2 cellular contexts compared by ENCODE assay signal in the genomic region with DNA sequence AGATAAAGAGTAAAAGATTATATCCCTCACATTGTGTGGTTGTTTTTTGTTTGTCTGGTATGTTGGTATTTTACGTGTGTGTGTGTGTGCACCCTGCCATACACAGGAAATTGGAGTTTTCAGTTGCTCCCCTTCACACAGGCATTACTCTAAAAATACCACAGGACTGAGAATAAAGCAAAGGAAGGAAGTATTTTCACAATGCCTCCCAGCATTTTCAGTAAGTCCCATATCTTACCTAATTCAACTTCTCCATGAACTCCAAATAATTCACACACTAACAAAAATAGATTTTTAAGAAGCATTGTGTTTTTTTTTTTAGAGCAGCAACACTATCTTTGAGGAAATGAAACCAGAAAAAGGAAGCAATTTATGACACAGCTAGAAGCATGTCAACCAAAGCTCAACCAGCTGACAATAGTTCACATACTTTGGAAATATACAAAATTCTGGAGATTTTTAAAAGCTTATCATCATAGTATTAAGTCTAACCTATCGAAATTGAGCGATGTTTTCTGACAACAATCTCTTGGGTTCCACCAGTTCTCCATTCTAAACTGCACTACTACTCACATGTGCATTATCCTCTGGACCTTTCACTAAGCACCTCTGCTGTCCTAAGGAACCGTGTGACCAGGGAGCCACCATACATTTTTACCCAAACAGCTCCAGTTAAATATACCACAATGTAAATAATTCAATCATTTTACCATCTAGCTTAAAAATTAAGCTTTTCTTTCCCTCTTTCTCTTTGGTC.
TF ChIP-seq lines count a peak whose summit lies in the region.

No MANE protein-coding gene starts in this region.

TF ChIP-seq in neural cell, 6 proteins besides CTCF, POLR2A, EP300 and RAD21 (continued from another document):
- no peak for TF ChIP-seq MXI1 (conservative IDR thresholded peaks at IDR 0.05; ENCODE audit: poor library complexity, severe bottlenecking)

TF ChIP-seq in GM23338, 12 proteins besides CTCF, POLR2A, EP300 and RAD21:
- TF ChIP-seq, protein P1, sequence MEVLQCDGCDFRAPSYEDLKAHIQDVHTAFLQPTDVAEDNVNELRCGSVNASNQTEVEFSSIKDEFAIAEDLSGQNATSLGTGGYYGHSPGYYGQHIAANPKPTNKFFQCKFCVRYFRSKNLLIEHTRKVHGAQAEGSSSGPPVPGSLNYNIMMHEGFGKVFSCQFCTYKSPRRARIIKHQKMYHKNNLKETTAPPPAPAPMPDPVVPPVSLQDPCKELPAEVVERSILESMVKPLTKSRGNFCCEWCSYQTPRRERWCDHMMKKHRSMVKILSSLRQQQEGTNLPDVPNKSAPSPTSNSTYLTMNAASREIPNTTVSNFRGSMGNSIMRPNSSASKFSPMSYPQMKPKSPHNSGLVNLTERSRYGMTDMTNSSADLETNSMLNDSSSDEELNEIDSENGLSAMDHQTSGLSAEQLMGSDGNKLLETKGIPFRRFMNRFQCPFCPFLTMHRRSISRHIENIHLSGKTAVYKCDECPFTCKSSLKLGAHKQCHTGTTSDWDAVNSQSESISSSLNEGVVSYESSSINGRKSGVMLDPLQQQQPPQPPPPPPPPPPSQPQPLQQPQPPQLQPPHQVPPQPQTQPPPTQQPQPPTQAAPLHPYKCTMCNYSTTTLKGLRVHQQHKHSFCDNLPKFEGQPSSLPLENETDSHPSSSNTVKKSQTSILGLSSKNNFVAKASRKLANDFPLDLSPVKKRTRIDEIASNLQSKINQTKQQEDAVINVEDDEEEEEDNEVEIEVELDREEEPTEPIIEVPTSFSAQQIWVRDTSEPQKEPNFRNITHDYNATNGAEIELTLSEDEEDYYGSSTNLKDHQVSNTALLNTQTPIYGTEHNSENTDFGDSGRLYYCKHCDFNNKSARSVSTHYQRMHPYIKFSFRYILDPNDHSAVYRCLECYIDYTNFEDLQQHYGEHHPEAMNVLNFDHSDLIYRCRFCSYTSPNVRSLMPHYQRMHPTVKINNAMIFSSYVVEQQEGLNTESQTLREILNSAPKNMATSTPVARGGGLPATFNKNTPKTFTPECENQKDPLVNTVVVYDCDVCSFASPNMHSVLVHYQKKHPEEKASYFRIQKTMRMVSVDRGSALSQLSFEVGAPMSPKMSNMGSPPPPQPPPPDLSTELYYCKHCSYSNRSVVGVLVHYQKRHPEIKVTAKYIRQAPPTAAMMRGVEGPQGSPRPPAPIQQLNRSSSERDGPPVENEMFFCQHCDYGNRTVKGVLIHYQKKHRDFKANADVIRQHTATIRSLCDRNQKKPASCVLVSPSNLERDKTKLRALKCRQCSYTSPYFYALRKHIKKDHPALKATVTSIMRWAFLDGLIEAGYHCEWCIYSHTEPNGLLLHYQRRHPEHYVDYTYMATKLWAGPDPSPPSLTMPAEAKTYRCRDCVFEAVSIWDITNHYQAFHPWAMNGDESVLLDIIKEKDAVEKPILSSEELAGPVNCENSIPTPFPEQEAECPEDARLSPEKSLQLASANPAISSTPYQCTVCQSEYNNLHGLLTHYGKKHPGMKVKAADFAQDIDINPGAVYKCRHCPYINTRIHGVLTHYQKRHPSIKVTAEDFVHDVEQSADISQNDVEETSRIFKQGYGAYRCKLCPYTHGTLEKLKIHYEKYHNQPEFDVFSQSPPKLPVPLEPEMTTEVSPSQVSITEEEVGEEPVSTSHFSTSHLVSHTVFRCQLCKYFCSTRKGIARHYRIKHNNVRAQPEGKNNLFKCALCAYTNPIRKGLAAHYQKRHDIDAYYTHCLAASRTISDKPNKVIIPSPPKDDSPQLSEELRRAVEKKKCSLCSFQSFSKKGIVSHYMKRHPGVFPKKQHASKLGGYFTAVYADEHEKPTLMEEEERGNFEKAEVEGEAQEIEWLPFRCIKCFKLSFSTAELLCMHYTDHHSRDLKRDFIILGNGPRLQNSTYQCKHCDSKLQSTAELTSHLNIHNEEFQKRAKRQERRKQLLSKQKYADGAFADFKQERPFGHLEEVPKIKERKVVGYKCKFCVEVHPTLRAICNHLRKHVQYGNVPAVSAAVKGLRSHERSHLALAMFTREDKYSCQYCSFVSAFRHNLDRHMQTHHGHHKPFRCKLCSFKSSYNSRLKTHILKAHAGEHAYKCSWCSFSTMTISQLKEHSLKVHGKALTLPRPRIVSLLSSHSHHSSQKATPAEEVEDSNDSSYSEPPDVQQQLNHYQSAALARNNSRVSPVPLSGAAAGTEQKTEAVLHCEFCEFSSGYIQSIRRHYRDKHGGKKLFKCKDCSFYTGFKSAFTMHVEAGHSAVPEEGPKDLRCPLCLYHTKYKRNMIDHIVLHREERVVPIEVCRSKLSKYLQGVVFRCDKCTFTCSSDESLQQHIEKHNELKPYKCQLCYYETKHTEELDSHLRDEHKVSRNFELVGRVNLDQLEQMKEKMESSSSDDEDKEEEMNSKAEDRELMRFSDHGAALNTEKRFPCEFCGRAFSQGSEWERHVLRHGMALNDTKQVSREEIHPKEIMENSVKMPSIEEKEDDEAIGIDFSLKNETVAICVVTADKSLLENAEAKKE (CRISPR knock-in tag; IDR thresholded peaks at IDR 0.05) = no peak
- TF ChIP-seq, protein P2, sequence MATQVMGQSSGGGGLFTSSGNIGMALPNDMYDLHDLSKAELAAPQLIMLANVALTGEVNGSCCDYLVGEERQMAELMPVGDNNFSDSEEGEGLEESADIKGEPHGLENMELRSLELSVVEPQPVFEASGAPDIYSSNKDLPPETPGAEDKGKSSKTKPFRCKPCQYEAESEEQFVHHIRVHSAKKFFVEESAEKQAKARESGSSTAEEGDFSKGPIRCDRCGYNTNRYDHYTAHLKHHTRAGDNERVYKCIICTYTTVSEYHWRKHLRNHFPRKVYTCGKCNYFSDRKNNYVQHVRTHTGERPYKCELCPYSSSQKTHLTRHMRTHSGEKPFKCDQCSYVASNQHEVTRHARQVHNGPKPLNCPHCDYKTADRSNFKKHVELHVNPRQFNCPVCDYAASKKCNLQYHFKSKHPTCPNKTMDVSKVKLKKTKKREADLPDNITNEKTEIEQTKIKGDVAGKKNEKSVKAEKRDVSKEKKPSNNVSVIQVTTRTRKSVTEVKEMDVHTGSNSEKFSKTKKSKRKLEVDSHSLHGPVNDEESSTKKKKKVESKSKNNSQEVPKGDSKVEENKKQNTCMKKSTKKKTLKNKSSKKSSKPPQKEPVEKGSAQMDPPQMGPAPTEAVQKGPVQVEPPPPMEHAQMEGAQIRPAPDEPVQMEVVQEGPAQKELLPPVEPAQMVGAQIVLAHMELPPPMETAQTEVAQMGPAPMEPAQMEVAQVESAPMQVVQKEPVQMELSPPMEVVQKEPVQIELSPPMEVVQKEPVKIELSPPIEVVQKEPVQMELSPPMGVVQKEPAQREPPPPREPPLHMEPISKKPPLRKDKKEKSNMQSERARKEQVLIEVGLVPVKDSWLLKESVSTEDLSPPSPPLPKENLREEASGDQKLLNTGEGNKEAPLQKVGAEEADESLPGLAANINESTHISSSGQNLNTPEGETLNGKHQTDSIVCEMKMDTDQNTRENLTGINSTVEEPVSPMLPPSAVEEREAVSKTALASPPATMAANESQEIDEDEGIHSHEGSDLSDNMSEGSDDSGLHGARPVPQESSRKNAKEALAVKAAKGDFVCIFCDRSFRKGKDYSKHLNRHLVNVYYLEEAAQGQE (IDR thresholded peaks at IDR 0.05; ENCODE audit: unreplicated experiment) = no peak
- TF ChIP-seq EZH2phosphoT487 (IDR thresholded peaks at IDR 0.05; ENCODE audit: unreplicated experiment) = no peak
- TF ChIP-seq JUNB (IDR thresholded peaks at IDR 0.05; ENCODE audit: unreplicated experiment) = no peak
- TF ChIP-seq POLR2AphosphoS5 (IDR thresholded peaks at IDR 0.05; ENCODE audit: low read depth) = no peak
- no peak for TF ChIP-seq ZNF331 (CRISPR knock-in tag; IDR thresholded peaks at IDR 0.05; ENCODE audit: low read depth)
- TF ChIP-seq NANOG (IDR thresholded peaks at IDR 0.05; ENCODE audit: borderline replicate concordance) = no peak
- no peak for TF ChIP-seq ZNF114 (CRISPR knock-in tag; IDR thresholded peaks at IDR 0.05)
- TF ChIP-seq CREB1 (CRISPR knock-in tag; IDR thresholded peaks at IDR 0.05; ENCODE audit: low read depth) = no peak
- TF ChIP-seq, protein P3, sequence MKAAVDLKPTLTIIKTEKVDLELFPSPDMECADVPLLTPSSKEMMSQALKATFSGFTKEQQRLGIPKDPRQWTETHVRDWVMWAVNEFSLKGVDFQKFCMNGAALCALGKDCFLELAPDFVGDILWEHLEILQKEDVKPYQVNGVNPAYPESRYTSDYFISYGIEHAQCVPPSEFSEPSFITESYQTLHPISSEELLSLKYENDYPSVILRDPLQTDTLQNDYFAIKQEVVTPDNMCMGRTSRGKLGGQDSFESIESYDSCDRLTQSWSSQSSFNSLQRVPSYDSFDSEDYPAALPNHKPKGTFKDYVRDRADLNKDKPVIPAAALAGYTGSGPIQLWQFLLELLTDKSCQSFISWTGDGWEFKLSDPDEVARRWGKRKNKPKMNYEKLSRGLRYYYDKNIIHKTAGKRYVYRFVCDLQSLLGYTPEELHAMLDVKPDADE (IDR thresholded peaks at IDR 0.05) = no peak
- no peak for TF ChIP-seq STAT1 (IDR thresholded peaks at IDR 0.05; ENCODE audit: unreplicated experiment)
- no peak for TF ChIP-seq EZH2 (IDR thresholded peaks at IDR 0.05; ENCODE audit: low read depth, unreplicated experiment)
